26 cellular contexts compared by ENCODE assay signal in genomic region chr3:14242490-14243311, GRCh38.
"Had no signal": no experiment of that assay in that cellular context is flagged by ENCODE, and none has a peak within 500 bp of the region (broad histone marks: within the 10 kb centered on the region; RNA-seq: fewer than 3 reads in every experiment).

No MANE protein-coding gene starts in this region.

- DNase-seq: activated CD4-positive, alpha-beta T cell treated with anti-CD3 and anti-CD28 coated beads for 1 hour; activated CD4-positive, alpha-beta T cell treated with anti-CD3 and anti-CD28 coated beads, Interleukin-2, amount 50 U/mL, for 1 hour; activated CD8-positive, alpha-beta memory T cell treated with anti-CD3 and anti-CD28 coated beads, Interleukin-2, amount 50 U/mL, for 4 hours; activated CD8-positive, alpha-beta T cell treated with anti-CD3 and anti-CD28 coated beads, Interleukin-2, amount 10 ng/mL, durations not matched to agents 7 days and 5 days; activated T-cell treated with anti-CD3 and anti-CD28 coated beads, Interleukin-2, amount 50 U/mL, for 24 hours; brain microvascular endothelial cell; central memory CD4-positive, alpha-beta T cell; dorsolateral prefrontal cortex; glutamatergic neuron; hippocampal formation; mucosa of descending colon; pancreas; sigmoid colon; stimulated activated CD4-positive, alpha-beta T cell treated with anti-CD3 and anti-CD28 coated beads, Interleukin-2, amount 100 ng/mL, for 48 hours; stimulated activated CD8-positive, alpha-beta memory T cell treated with anti-CD3 and anti-CD28 coated beads, Interleukin-4, amount 100 ng/mL, for 48 hours; stimulated activated naive B cell treated with anti-CD40 and anti-IgM and Interleukin-4, amounts not matched to agents 10 μg/mL and 1 μg/mL and 100 μg/mL, for 72 hours; T-helper 1 cell; T-helper 9 cell; upper lobe of right lung had no signal

- ATAC-seq: activated CD8-positive, alpha-beta T cell treated with anti-CD3 and anti-CD28 coated beads, Interleukin-2, amount 10 ng/mL, durations not matched to agents 7 days and 5 days; activated naive CD4-positive, alpha-beta T cell treated with anti-CD3 and anti-CD28 coated beads, Interleukin-2, amount 50 U/mL, for 72 hours; activated T-helper 17 cell treated with anti-CD3 and anti-CD28 coated beads, Interleukin-2, amount 50 U/mL, for 72 hours; mucosa of descending colon; pancreas; stimulated activated naive B cell treated with anti-CD40 and anti-IgM and Interleukin-4, amounts not matched to agents 10 μg/mL and 1 μg/mL and 100 μg/mL, for 72 hours; upper lobe of right lung had no signal

- H3K36me3 ChIP-seq: ascending aorta, brain microvascular endothelial cell, esophagus muscularis mucosa, pancreas, sigmoid colon, upper lobe of right lung had no signal

- H3K9me3 ChIP-seq: ascending aorta, esophagus muscularis mucosa, mucosa of descending colon, pancreas, sigmoid colon, upper lobe of right lung had no signal

- H3K27ac ChIP-seq: ascending aorta, brain microvascular endothelial cell, dorsolateral prefrontal cortex, esophagus muscularis mucosa, pancreas, sigmoid colon, upper lobe of right lung had no signal

- H3K4me1 Mint-ChIP-seq: activated T-helper 17 cell treated with anti-CD3 and anti-CD28 coated beads, Interleukin-2, amount 50 U/mL, for 72 hours; memory B cell; stimulated activated naive B cell treated with anti-CD40 and anti-IgM and Interleukin-4, amounts not matched to agents 10 μg/mL and 1 μg/mL and 100 μg/mL, for 72 hours had no signal

- H3K27ac Mint-ChIP-seq: activated CD8-positive, alpha-beta T cell treated with anti-CD3 and anti-CD28 coated beads, Interleukin-2, amount 10 ng/mL, durations not matched to agents 7 days and 5 days; activated naive CD4-positive, alpha-beta T cell treated with anti-CD3 and anti-CD28 coated beads, Interleukin-2, amount 50 U/mL, for 72 hours; activated T-cell treated with anti-CD3 and anti-CD28 coated beads, Interleukin-2, amount 50 U/mL, for 24 hours; activated T-helper 17 cell treated with anti-CD3 and anti-CD28 coated beads, Interleukin-2, amount 50 U/mL, for 72 hours; memory B cell; stimulated activated naive B cell treated with anti-CD40 and anti-IgM and Interleukin-4, amounts not matched to agents 10 μg/mL and 1 μg/mL and 100 μg/mL, for 72 hours had no signal

- FAIRE-seq: frontal cortex, pancreas had no signal

- H3K27me3 ChIP-seq: ascending aorta, brain microvascular endothelial cell, dorsolateral prefrontal cortex, esophagus muscularis mucosa, pancreas, upper lobe of right lung had no signal

- H3K4me2 ChIP-seq: smooth muscle cell had no signal

- H3K4me3 Mint-ChIP-seq: activated CD8-positive, alpha-beta T cell treated with anti-CD3 and anti-CD28 coated beads, Interleukin-2, amount 10 ng/mL, durations not matched to agents 7 days and 5 days; activated T-cell treated with anti-CD3 and anti-CD28 coated beads, Interleukin-2, amount 50 U/mL, for 24 hours; activated T-helper 17 cell treated with anti-CD3 and anti-CD28 coated beads, Interleukin-2, amount 50 U/mL, for 72 hours; memory B cell; stimulated activated naive B cell treated with anti-CD40 and anti-IgM and Interleukin-4, amounts not matched to agents 10 μg/mL and 1 μg/mL and 100 μg/mL, for 72 hours had no signal

- H3K4me1 ChIP-seq: ascending aorta, esophagus muscularis mucosa, pancreas, sigmoid colon, upper lobe of right lung had no signal

- H3K4me3 ChIP-seq: ascending aorta, dorsolateral prefrontal cortex, esophagus muscularis mucosa, mucosa of descending colon, pancreas, sigmoid colon, smooth muscle cell, upper lobe of right lung had no signal

- H3K27me3 Mint-ChIP-seq: activated T-cell treated with anti-CD3 and anti-CD28 coated beads, Interleukin-2, amount 50 U/mL, for 24 hours had no signal

- H3K36me3 Mint-ChIP-seq: activated naive CD4-positive, alpha-beta T cell treated with anti-CD3 and anti-CD28 coated beads, Interleukin-2, amount 50 U/mL, for 72 hours; memory B cell; stimulated activated naive B cell treated with anti-CD40 and anti-IgM and Interleukin-4, amounts not matched to agents 10 μg/mL and 1 μg/mL and 100 μg/mL, for 72 hours had no signal
